In genomic region chr11:125679837-125680236, GRCh38 we compare ENCODE assay signal across 20 cellular contexts. TPM values are rescaled to one million over a fixed set of nuclear protein-coding genes. Genes with fewer than 3 reads are reported as not detected.
DNase-seq lines count a peak whose midpoint lies in the region; ATAC-seq and TF ChIP-seq lines count a peak whose summit lies in the region.
"Had no signal": no experiment of that assay in that cellular context is flagged by ENCODE, and none has a peak within 500 bp of the region (broad histone marks: within the 10 kb centered on the region; RNA-seq: fewer than 3 reads in every experiment).

No MANE protein-coding gene starts in this region.

- intact Hi-C loops in activated CD4-positive, alpha-beta T cell treated with anti-CD3 and anti-CD28 coated beads for 36 hours (cut with DNase I, micrococcal nuclease), result no loop called here
- intact Hi-C loops in uterus (cut with DNase I; ENCODE audit: low total_unique reads), result no loop called here

- TF ChIP-seq CTCF in C4-2B (conservative IDR thresholded peaks at IDR 0.05) (peak; percentile 33; the same call in 1 of the 2 replicates), RWPE2 (IDR thresholded peaks at IDR 0.05; ENCODE audit: poor library complexity, severe bottlenecking) (peak; percentile 22), uterus (IDR thresholded peaks at IDR 0.05) (no peak)

- H3K4me1 Mint-ChIP-seq in activated CD4-positive, alpha-beta T cell treated with anti-CD3 and anti-CD28 coated beads for 36 hours, result peaks cover 2% of the 10 kb centered on the region
- H3K4me1 Mint-ChIP-seq: CD4-positive, alpha-beta memory T cell had no signal

- TF ChIP-seq POLR2A in uterus (IDR thresholded peaks at IDR 0.05), result no peak

- POLR2A ChIA-PET in activated CD4-positive, alpha-beta T cell treated with anti-CD3 and anti-CD28 coated beads for 36 hours (lab: Charles Lee), result no interaction called here

- no peaks in the 10 kb centered on the region for H3K4me1 ChIP-seq in RWPE2 (ENCODE audit: insufficient read depth, poor library complexity, severe bottlenecking)
- no peaks in the 10 kb centered on the region for H3K4me1 ChIP-seq in uterus
- H3K4me1 ChIP-seq: A549, BE2C, HAP-1 had no signal

- H3K36me3 ChIP-seq in RWPE2 (ENCODE audit: low read depth), result peaks cover 26% of the 10 kb centered on the region
- H3K36me3 ChIP-seq in uterus, result no peaks in the 10 kb centered on the region

- H3K27me3 ChIP-seq in RWPE2 (ENCODE audit: insufficient read depth, poor library complexity, severe bottlenecking) (no peaks in the 10 kb centered on the region), uterus (no peaks in the 10 kb centered on the region)
- H3K27me3 ChIP-seq: BE2C; BLaER1 treated with 17β-estradiol and CSF1 and Interleukin-3, amounts not matched to agents 10 nM and 100 nM had no signal

- CTCF ChIA-PET in activated CD4-positive, alpha-beta T cell treated with anti-CD3 and anti-CD28 coated beads for 36 hours (lab: Charles Lee), result interaction anchor here (0.5 to 1.4 kb wide), 4 partner anchors 10 to 48 kb away, joined by 3 to 7 read pairs (median 3); no protein-coding TSS in a partner anchor

- no peaks in the 10 kb centered on the region for H3K9me3 ChIP-seq in RWPE2 (ENCODE audit: severe bottlenecking)
- no peaks in the 10 kb centered on the region for H3K9me3 ChIP-seq in uterus
- H3K9me3 ChIP-seq: A549; BE2C; BLaER1 treated with 17β-estradiol and CSF1 and Interleukin-3, amounts not matched to agents 10 nM and 100 nM; HAP-1 had no signal

- H3K27ac Mint-ChIP-seq in activated CD4-positive, alpha-beta T cell treated with anti-CD3 and anti-CD28 coated beads for 36 hours, result no peak overlapping the region
- H3K27ac Mint-ChIP-seq: CD4-positive, alpha-beta memory T cell; HFFc6 had no signal

- no peak for DNase-seq in activated CD4-positive, alpha-beta T cell treated with anti-CD3 and anti-CD28 coated beads for 36 hours
- DNase-seq in activated CD4-positive, alpha-beta T cell treated with anti-CD3 and anti-CD28 coated beads for 48 hours, result no peak
- DNase-seq in RWPE2 (ENCODE audit: low spot score) (no peak), uterus (no peak)
- DNase-seq: 8988T; BE2C; Calu3; CD4-positive, alpha-beta memory T cell; COR-L47; DMS79 treated with DMSO at 0.1 percent for 48 hours; GF-D8; GOT3; HFFc6 had no signal

- no peak overlapping the region for H3K4me3 Mint-ChIP-seq in activated CD4-positive, alpha-beta T cell treated with anti-CD3 and anti-CD28 coated beads for 36 hours
- H3K4me3 Mint-ChIP-seq: CD4-positive, alpha-beta memory T cell; HFFc6 had no signal

- no peaks in the 10 kb centered on the region for H3K27me3 Mint-ChIP-seq in activated CD4-positive, alpha-beta T cell treated with anti-CD3 and anti-CD28 coated beads for 36 hours
- H3K27me3 Mint-ChIP-seq: CD4-positive, alpha-beta memory T cell had no signal

- no peak overlapping the region for H3K27ac ChIP-seq in C4-2B
- no peak overlapping the region for H3K27ac ChIP-seq in RWPE2 (ENCODE audit: poor library complexity, severe bottlenecking)
- no peak overlapping the region for H3K27ac ChIP-seq in uterus
- H3K27ac ChIP-seq: A549; BLaER1 treated with 17β-estradiol and CSF1 and Interleukin-3, amounts not matched to agents 10 nM and 100 nM had no signal

- H3K4me3 ChIP-seq in RWPE2 (ENCODE audit: severe bottlenecking) (no peak overlapping the region), uterus (no peak overlapping the region)
- H3K4me3 ChIP-seq: A549; BLaER1 treated with 17β-estradiol and CSF1 and Interleukin-3, amounts not matched to agents 10 nM and 100 nM; HAP-1 had no signal

- peak; percentile 64 for ATAC-seq in activated CD4-positive, alpha-beta T cell treated with anti-CD3 and anti-CD28 coated beads for 36 hours
- ATAC-seq in RWPE2 (ENCODE audit: low read depth), result no peak
- no peak for ATAC-seq in HG03045 (IDR thresholded peaks at IDR 0.05; ENCODE audit: unreplicated experiment)
- ATAC-seq: A549 had no signal

- peaks cover 27% of the 10 kb centered on the region for H3K36me3 Mint-ChIP-seq in activated CD4-positive, alpha-beta T cell treated with anti-CD3 and anti-CD28 coated beads for 36 hours (ENCODE audit: low read depth)
- H3K36me3 Mint-ChIP-seq: CD4-positive, alpha-beta memory T cell had no signal

- no peaks in the 10 kb centered on the region for H3K9me3 Mint-ChIP-seq in activated CD4-positive, alpha-beta T cell treated with anti-CD3 and anti-CD28 coated beads for 36 hours (ENCODE audit: low read depth)
- H3K9me3 Mint-ChIP-seq: CD4-positive, alpha-beta memory T cell; HFFc6 had no signal

RNA-seq across cellular contexts. Expression of gene ACRV1, which starts 0.8 kb away (rescaled TPM):
- not detected for total RNA-seq in activated CD4-positive, alpha-beta T cell treated with anti-CD3 and anti-CD28 coated beads for 36 hours
- total RNA-seq in uterus, result not detected
- total RNA-seq: Calu3; CD4-positive, alpha-beta memory T cell; Daoy; G401; HFFc6 had no signal

RNA-seq across cellular contexts. Expression of gene CHEK1, which starts 54.9 kb away (rescaled TPM):
- total RNA-seq in activated CD4-positive, alpha-beta T cell treated with anti-CD3 and anti-CD28 coated beads for 36 hours, result 100 to 1,000 TPM; 132 to 160 TPM
- total RNA-seq in uterus, result 10 to 100 TPM in 1 of 4 donors, 1 to 10 TPM in 2, not detected in 1; 1.6 to 35.4 (median 2.6) TPM

Comparison
In these comparisons a context has a peak if more than half of its experiments do, and no peak if none do; other contexts are left out.
1. CTCF ChIP-seq: peak in C4-2B (single experiment) and RWPE2 (single experiment); none in uterus (0 of 4).